1 cellular context compared by ENCODE assay signal in genomic region chr13:30422056-30422914, GRCh38.
TF ChIP-seq lines count a peak whose summit lies in the region.

UBE2L5 (plus strand) TSS chr13:30422493; CDS start chr13:30427991, 5,498 bp downstream.

TF ChIP-seq in GM12878, 131 proteins besides CTCF, POLR2A, EP300 and RAD21 (continued from another document):
- TF ChIP-seq ZBTB40 (IDR thresholded peaks at IDR 0.05; ENCODE audit: borderline replicate concordance) (0 out of 2 replicates have a peak, but pooled peaks have one; percentile 31), RCOR1 (conservative IDR thresholded peaks at IDR 0.05; ENCODE audit: low read depth, low read length) (no peak)
